ENCODE assay signal across 22 cellular contexts in the genomic region with DNA sequence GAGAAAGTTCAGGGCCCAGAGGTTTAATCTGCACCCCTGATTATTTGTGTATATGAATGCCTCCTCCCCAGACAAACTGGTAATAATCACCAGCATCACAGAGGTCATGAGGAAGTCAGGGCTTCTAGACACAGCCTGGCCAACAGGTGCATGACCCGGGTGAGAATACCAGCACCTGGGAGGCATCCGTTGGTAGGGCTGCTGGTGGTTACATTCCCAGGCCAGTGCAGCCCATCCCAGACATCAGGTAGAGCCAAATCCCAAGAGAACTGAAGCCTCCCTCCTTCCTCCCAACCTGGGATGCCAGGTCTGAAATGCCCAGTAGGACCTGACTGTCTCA. TPM values are rescaled to one million over a fixed set of nuclear protein-coding genes. Genes with fewer than 3 reads are reported as not detected.
DNase-seq lines count a peak whose midpoint lies in the region; ATAC-seq and TF ChIP-seq lines count a peak whose summit lies in the region.
"Had no signal": no experiment of that assay in that cellular context is flagged by ENCODE, and none has a peak within 500 bp of the region (broad histone marks: within the 10 kb centered on the region; RNA-seq: fewer than 3 reads in every experiment).

No MANE protein-coding gene starts in this region.

- no peak for TF ChIP-seq EP300 in upper lobe of left lung (IDR thresholded peaks at IDR 0.05)

- peaks cover 60% of the 10 kb centered on the region for H3K4me1 Mint-ChIP-seq in mesothelial cell of epicardium

- peaks cover 3% of the 10 kb centered on the region for H3K27me3 Mint-ChIP-seq in mesothelial cell of epicardium (ENCODE audit: low read depth)

- peak overlapping the region; percentile 96 for H3K27ac Mint-ChIP-seq in mesothelial cell of epicardium
- H3K27ac Mint-ChIP-seq: activated CD4-positive, alpha-beta T cell treated with anti-CD3 and anti-CD28 coated beads for 36 hours had no signal

- TF ChIP-seq CTCF in coronary artery (IDR thresholded peaks at IDR 0.05): no peak
- no peak for TF ChIP-seq CTCF in mesothelial cell of epicardium (IDR thresholded peaks at IDR 0.05; ENCODE audit: unreplicated experiment)
- no peak for TF ChIP-seq CTCF in upper lobe of left lung (IDR thresholded peaks at IDR 0.05)

- H3K36me3 Mint-ChIP-seq in mesothelial cell of epicardium: peaks cover 35% of the 10 kb centered on the region

- ATAC-seq in upper lobe of left lung (ENCODE audit: low FRiP score in 2 of 2) (no peak), GM18870 (IDR thresholded peaks at IDR 0.05; ENCODE audit: unreplicated experiment) (no peak), HG03457 (IDR thresholded peaks at IDR 0.05; ENCODE audit: unreplicated experiment) (no peak), GM18858 (IDR thresholded peaks at IDR 0.05; ENCODE audit: unreplicated experiment) (no peak)
- ATAC-seq: activated CD4-positive, alpha-beta T cell treated with anti-CD3 and anti-CD28 coated beads for 36 hours; sciatic nerve; stimulated activated naive CD8-positive, alpha-beta T cell treated with anti-CD3 and anti-CD28 coated beads, Interleukin-15, Interleukin-2, amounts not matched to agents 100 U/mL and 50 U/mL, for 24 hours had no signal

- H3K9me3 ChIP-seq in upper lobe of left lung: no peaks in the 10 kb centered on the region

- H3K36me3 ChIP-seq in upper lobe of left lung: peaks cover 0 to 63% (median 30%) of the 10 kb centered on the region in 4 donors

- no peak for TF ChIP-seq POLR2A in upper lobe of left lung (IDR thresholded peaks at IDR 0.05)

- DNase-seq in SIG-M5 treated with dmso at 0.1 percent for 504 hours (lab: John Stamatoyannopoulos, UW; ENCODE audit: unreplicated experiment) (peak; percentile 67), SIG-M5 (lab: John Stamatoyannopoulos, UW) (no peak), coronary artery (ENCODE audit: low spot score) (peak; percentile 73), mesothelial cell of epicardium (ENCODE audit: low spot score in 2 of 2, unreplicated experiment in 2 of 2) (no peak), upper lobe of left lung (no peak)
- DNase-seq: activated CD4-positive, alpha-beta T cell treated with anti-CD3 and anti-CD28 coated beads for 36 hours; activated naive CD4-positive, alpha-beta T cell; cerebellar nuclear complex; Karpas-422; NCI-H1092 treated with DMSO at 0.1 percent for 48 hours; NCI-H69; OCI-M1; stimulated activated CD4-positive, alpha-beta T cell treated with anti-CD3 and anti-CD28 coated beads, Interleukin-1b, Interleukin-23, amount 100 ng/mL, for 48 hours; stimulated activated naive CD8-positive, alpha-beta T cell treated with anti-CD3 and anti-CD28 coated beads, Interleukin-15, Interleukin-2, amounts not matched to agents 100 U/mL and 50 U/mL, for 24 hours; T1000 had no signal

- peak overlapping the region; percentile 68 for H3K4me3 Mint-ChIP-seq in mesothelial cell of epicardium
- H3K4me3 Mint-ChIP-seq: activated CD4-positive, alpha-beta T cell treated with anti-CD3 and anti-CD28 coated beads for 36 hours had no signal

- WGBS in upper lobe of left lung, 2 donors: 67% methylated on average over 1 of the region's 2 CpGs; no CpG with 5 or more reads in 1 of the 2 donors

- peak overlapping the region; percentile 97 to 99 for H3K27ac ChIP-seq in coronary artery
- peak overlapping the region; percentile 90 to 97 (median 92) for H3K27ac ChIP-seq in upper lobe of left lung
- H3K27ac ChIP-seq: 22Rv1, SK-N-MC had no signal

- H3K4me1 ChIP-seq in upper lobe of left lung: peaks cover 26 to 81% (median 54%) of the 10 kb centered on the region in 4 donors

- H3K4me3 ChIP-seq in coronary artery: peak overlapping the region; percentile 84
- H3K4me3 ChIP-seq in upper lobe of left lung: peak overlapping the region in 3 of 4 donors; percentile 55 to 63 (median 61)
- H3K4me3 ChIP-seq: SK-N-MC had no signal

- no peaks in the 10 kb centered on the region for H3K9me3 Mint-ChIP-seq in mesothelial cell of epicardium

- peaks cover 1 to 50% (median 35%) of the 10 kb centered on the region in 4 donors for H3K27me3 ChIP-seq in upper lobe of left lung

RNA-seq across cellular contexts. Expression of a gene that starts 7.2 kb away (rescaled TPM):
- total RNA-seq in mesothelial cell of epicardium: 164 to 176 TPM (median 173 TPM) in 3 replicates
- 100 to 1,000 TPM in 2 of 6 donors, 10 to 100 TPM in 4; 22.4 to 130 (median 92.7) TPM for total RNA-seq in upper lobe of left lung
- total RNA-seq: activated CD4-positive, alpha-beta T cell treated with anti-CD3 and anti-CD28 coated beads for 36 hours had no signal

RNA-seq across cellular contexts. Expression of a gene that starts 45.4 kb away (rescaled TPM):
- total RNA-seq in mesothelial cell of epicardium (51.9 to 56.6 TPM (median 54.2 TPM) in 3 replicates), upper lobe of left lung (10 to 100 TPM; 10.2 to 69.1 (median 22.7) TPM)
- total RNA-seq: activated CD4-positive, alpha-beta T cell treated with anti-CD3 and anti-CD28 coated beads for 36 hours; fibroblast of villous mesenchyme; sciatic nerve had no signal

Comparison
In these comparisons a context has a peak if more than half of its experiments do, and no peak if none do; other contexts are left out.
1. DNase-seq: peak in SIG-M5 treated with dmso at 0.1 percent for 504 hours (single experiment) and coronary artery (single experiment); none in SIG-M5 (single experiment), mesothelial cell of epicardium (0 of 2) and upper lobe of left lung (0 of 2).